1 cellular context compared by ENCODE assay signal in genomic region chr2:30216157-30216556, GRCh38.
TF ChIP-seq lines count a peak whose summit lies in the region.

No MANE protein-coding gene starts in this region.

TF ChIP-seq in WTC11, 78 proteins besides CTCF, POLR2A, EP300 and RAD21 (continued from another document):
- no peak for TF ChIP-seq USF2 (CRISPR knock-in tag; IDR thresholded peaks at IDR 0.05)
- no peak for TF ChIP-seq EMX1 (CRISPR knock-in tag; IDR thresholded peaks at IDR 0.05)
- TF ChIP-seq, protein P1, sequence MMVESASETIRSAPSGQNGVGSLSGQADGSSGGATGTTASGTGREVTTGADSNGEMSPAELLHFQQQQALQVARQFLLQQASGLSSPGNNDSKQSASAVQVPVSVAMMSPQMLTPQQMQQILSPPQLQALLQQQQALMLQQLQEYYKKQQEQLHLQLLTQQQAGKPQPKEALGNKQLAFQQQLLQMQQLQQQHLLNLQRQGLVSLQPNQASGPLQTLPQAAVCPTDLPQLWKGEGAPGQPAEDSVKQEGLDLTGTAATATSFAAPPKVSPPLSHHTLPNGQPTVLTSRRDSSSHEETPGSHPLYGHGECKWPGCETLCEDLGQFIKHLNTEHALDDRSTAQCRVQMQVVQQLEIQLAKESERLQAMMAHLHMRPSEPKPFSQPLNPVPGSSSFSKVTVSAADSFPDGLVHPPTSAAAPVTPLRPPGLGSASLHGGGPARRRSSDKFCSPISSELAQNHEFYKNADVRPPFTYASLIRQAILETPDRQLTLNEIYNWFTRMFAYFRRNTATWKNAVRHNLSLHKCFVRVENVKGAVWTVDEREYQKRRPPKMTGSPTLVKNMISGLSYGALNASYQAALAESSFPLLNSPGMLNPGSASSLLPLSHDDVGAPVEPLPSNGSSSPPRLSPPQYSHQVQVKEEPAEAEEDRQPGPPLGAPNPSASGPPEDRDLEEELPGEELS (CRISPR knock-in tag; IDR thresholded peaks at IDR 0.05), result no peak
- TF ChIP-seq MXD4 (CRISPR knock-in tag; IDR thresholded peaks at IDR 0.05; ENCODE audit: borderline replicate concordance), result no peak
- no peak for TF ChIP-seq ZBTB21 (CRISPR knock-in tag; IDR thresholded peaks at IDR 0.05; ENCODE audit: borderline replicate concordance)
- no peak for TF ChIP-seq NFE2L1 (CRISPR knock-in tag; IDR thresholded peaks at IDR 0.05)
